22 cellular contexts compared by ENCODE assay signal in genomic region chr6:3838992-3839867, GRCh38. TPM values are rescaled to one million over a fixed set of nuclear protein-coding genes. Genes with fewer than 3 reads are reported as not detected.
A peak's percentile ranks its signal among the peaks of the same experiment; 100 is the strongest.
DNase-seq lines count a peak whose midpoint lies in the region; ATAC-seq, FAIRE-seq and TF ChIP-seq lines count a peak whose summit lies in the region.
"Had no signal": no experiment of that assay in that cellular context is flagged by ENCODE, and none has a peak within 500 bp of the region (broad histone marks: within the 10 kb centered on the region; RNA-seq: fewer than 3 reads in every experiment).

No MANE protein-coding gene starts in this region.

- H3K4me3 Mint-ChIP-seq in MCF 10A (ENCODE audit: unreplicated experiment) = no peak overlapping the region
- H3K4me3 Mint-ChIP-seq: CD14-positive monocyte; neural crest cell; T-helper 1 cell treated with Interleukin-12 subunit alpha and Interleukin-12 subunit beta and Interleukin-4 antibody, amounts not matched to agents 30 μg/mL and 1 μg/mL, for 36 hours had no signal

- intact Hi-C loops in MCF 10A (cut with micrococcal nuclease) = no loop called here
- intact Hi-C loops in breast epithelium (cut with DNase I; ENCODE audit: low total_unique reads) = no loop called here
- intact Hi-C loops in HepG2 (cut with micrococcal nuclease; ENCODE audit: unreplicated experiment) = loop anchor here (5.0 kb wide), 2 partner anchors 33 to 138 kb away; no protein-coding TSS in a partner anchor

- H4K20me1 ChIP-seq in HepG2 (ENCODE audit: insufficient read depth, low read length) = no peaks in the 10 kb centered on the region

- H3K36me3 ChIP-seq in breast epithelium (no peaks in the 10 kb centered on the region), HepG2 (replicated peaks in 1 of 2; ENCODE audit: control insufficient read depth in 1 of 2, insufficient read depth in 2 of 2, low read length in 2 of 2) (no peaks in the 10 kb centered on the region)
- H3K36me3 ChIP-seq: ascending aorta, colonic mucosa, upper lobe of right lung had no signal

- 0 out of 2 replicates have a peak, but pooled peaks have one; percentile 9 for TF ChIP-seq RAD21 in HepG2 (CRISPR knock-in tag; IDR thresholded peaks at IDR 0.05)

- POLR2A ChIA-PET in MCF 10A (lab: Yijun Ruan, JAX) (interaction anchor here (1.5 kb wide), 1 partner anchor 84 kb away, joined by 3 read pairs; no protein-coding TSS in a partner anchor), HepG2 (lab: Yijun Ruan, JAX) (interaction anchor here (0.5 to 2.9 kb wide), 22 partner anchors 8 to 179 kb away, joined by 3 to 49 read pairs (median 4); no protein-coding TSS in a partner anchor)

- H3K4me3 ChIP-seq in breast epithelium (no peak overlapping the region), HepG2 (replicated peaks in 1 of 3; ENCODE audit: insufficient read depth in 1 of 3, low read depth in 2 of 3, low read length in 3 of 3) (peak overlapping the region; percentile 26 to 66 (median 47); a peak in 5 of 6 replicates)
- H3K4me3 ChIP-seq: ascending aorta, colonic mucosa, upper lobe of right lung had no signal

- no TSS peak for BruUV-seq in MCF 10A (replicated peaks; lab: Mats Ljungman, UMichigan)
- BruUV-seq in HepG2 (replicated peaks; lab: Mats Ljungman, UMichigan) = no TSS peak

- CTCF ChIA-PET in MCF 10A (lab: Yijun Ruan, JAX) = interaction anchor here (1.6 kb wide), 1 partner anchor 90 kb away, joined by 3 read pairs; no protein-coding TSS in a partner anchor
- CTCF ChIA-PET in HepG2 (lab: Yijun Ruan, JAX; ENCODE audit: low intra/inter-chr PET ratio, low total read pairs) = no interaction called here

- 8% methylated on average over 8 of the region's 8 CpGs for WGBS in HepG2 (ENCODE audit: low lambda C conversion rate)

- H3K4me1 ChIP-seq in breast epithelium (peaks cover 0 to 2% of the 10 kb centered on the region in 2 donors), HepG2 (ENCODE audit: insufficient read depth, low read length) (peaks cover 77% of the 10 kb centered on the region)
- H3K4me1 ChIP-seq: colonic mucosa had no signal

- H3K36me3 Mint-ChIP-seq in MCF 10A (ENCODE audit: insufficient read depth, unreplicated experiment) = no peaks in the 10 kb centered on the region
- H3K36me3 Mint-ChIP-seq: CD14-positive monocyte had no signal

- H3K27ac ChIP-seq in breast epithelium (no peak overlapping the region), HepG2 (ENCODE audit: extremely low read length, insufficient read depth, low read length) (peak overlapping the region; percentile 97)
- H3K27ac ChIP-seq: colonic mucosa, upper lobe of right lung had no signal

- in situ Hi-C loops in HepG2 (cut with HindIII; ENCODE audit: extremely low pct_ligation_motif_present, low pct_unique_long_range_greater_than_20kb) = no loop called here

- TF ChIP-seq CTCF in MCF 10A (IDR thresholded peaks at IDR 0.05; ENCODE audit: unreplicated experiment) (no peak), breast epithelium (IDR thresholded peaks at IDR 0.05) (no peak), HepG2 (CRISPR knock-in tag; IDR thresholded peaks at IDR 0.05) (peak; percentile 14; the same call in 1 of the 2 replicates)

- H3K27me3 Mint-ChIP-seq in MCF 10A (ENCODE audit: insufficient read depth, unreplicated experiment) = no peaks in the 10 kb centered on the region

- H3K9ac ChIP-seq in HepG2 (ENCODE audit: insufficient read depth, low read depth, low read length) = peak overlapping the region; percentile 80

- H3K9me3 ChIP-seq in breast epithelium = no peaks in the 10 kb centered on the region
- no peaks in the 10 kb centered on the region for H3K9me3 ChIP-seq in HepG2 (ENCODE audit: low read length)
- H3K9me3 ChIP-seq: ascending aorta, colonic mucosa, upper lobe of right lung had no signal

- H3K27ac Mint-ChIP-seq in MCF 10A (ENCODE audit: low read depth, unreplicated experiment) = no peak overlapping the region
- H3K27ac Mint-ChIP-seq: T-helper 1 cell treated with Interleukin-12 subunit alpha and Interleukin-12 subunit beta and Interleukin-4 antibody, amounts not matched to agents 30 μg/mL and 1 μg/mL, for 36 hours had no signal

- ATAC-seq in HepG2 (peak; percentile 66), HG03571 (IDR thresholded peaks at IDR 0.05; ENCODE audit: unreplicated experiment) (no peak)
- ATAC-seq: stimulated activated naive CD8-positive, alpha-beta T cell treated with anti-CD3 and anti-CD28 coated beads, Interleukin-15, Interleukin-2, amounts not matched to agents 100 U/mL and 50 U/mL, for 24 hours; upper lobe of right lung had no signal

- peak; percentile 80 for DNase-seq in MCF 10A (ENCODE audit: unreplicated experiment)
- no peak for DNase-seq in breast epithelium (ENCODE audit: low spot score in 2 of 2)
- peak; percentile 22 for DNase-seq in ecto neural progenitor cell (ENCODE audit: low spot score)
- DNase-seq in HepG2 (ENCODE audit: low spot score) = peak; percentile 95
- DNase-seq in MV-4-11 (lab: John Stamatoyannopoulos, UW) = no peak
- DNase-seq in GM03348 (ENCODE audit: low spot score) = no peak
- no peak for DNase-seq in NCI-H2171 treated with DMSO at 0.1 percent for 48 hours (lab: John Stamatoyannopoulos, UW)
- DNase-seq: activated CD4-positive, CD25-positive, alpha-beta regulatory T cell; activated gamma-delta T cell; colonic mucosa; DMS153; NCI-H1694 treated with DMSO at 0.1 percent for 48 hours; NCI-H510A; retina; stimulated activated naive CD8-positive, alpha-beta T cell treated with anti-CD3 and anti-CD28 coated beads, Interleukin-15, Interleukin-2, amounts not matched to agents 100 U/mL and 50 U/mL, for 24 hours; upper lobe of right lung had no signal

- TF ChIP-seq POLR2A in breast epithelium (IDR thresholded peaks at IDR 0.05) (no peak), HepG2 (IDR thresholded peaks at IDR 0.05; ENCODE audit: insufficient read depth in 1 of 2, low read depth in 2 of 2, low read length in 2 of 2) (peak; percentile 39 to 89; a peak in 3 of 4 replicates)

- peak overlapping the region; percentile 88 for H3K4me2 ChIP-seq in HepG2 (ENCODE audit: low read depth, low read length)

- peak; percentile 93 for FAIRE-seq in HepG2 (lab: Jason Lieb, UNC)
- FAIRE-seq: GM18507 had no signal

- no peaks in the 10 kb centered on the region for H3K9me3 Mint-ChIP-seq in MCF 10A (ENCODE audit: unreplicated experiment)
- H3K9me3 Mint-ChIP-seq: CD14-positive monocyte; neural crest cell; T-helper 1 cell treated with Interleukin-12 subunit alpha and Interleukin-12 subunit beta and Interleukin-4 antibody, amounts not matched to agents 30 μg/mL and 1 μg/mL, for 36 hours had no signal

- no peak overlapping the region for H2AFZ ChIP-seq in HepG2 (ENCODE audit: low read length)

- TF ChIP-seq EP300 in HepG2 (IDR thresholded peaks at IDR 0.05; ENCODE audit: low read depth in 2 of 2, low read length in 2 of 2) (peak in 1 of 2 experiments; percentile 80; a peak in 2 of 4 replicates), HepG2 (CRISPR knock-in tag; IDR thresholded peaks at IDR 0.05; ENCODE audit: borderline replicate concordance) (peak; percentile 63; the same call in 1 of the 2 replicates)

- H3K79me2 ChIP-seq in HepG2 (ENCODE audit: insufficient read depth, low read length) = no peaks in the 10 kb centered on the region

- H3K4me1 Mint-ChIP-seq in MCF 10A (ENCODE audit: insufficient read depth, unreplicated experiment) = peaks cover 33% of the 10 kb centered on the region

- H3K27me3 ChIP-seq in breast epithelium (no peaks in the 10 kb centered on the region), HepG2 (ENCODE audit: control insufficient read depth in 1 of 2, insufficient read depth in 2 of 2, low read length in 2 of 2) (no peaks in the 10 kb centered on the region)
- H3K27me3 ChIP-seq: ascending aorta, colonic mucosa, upper lobe of right lung had no signal

TF ChIP-seq in HepG2, 621 proteins besides CTCF, POLR2A, EP300 and RAD21 (continues in another document):
- TF ChIP-seq KDM5B (CRISPR knock-in tag; IDR thresholded peaks at IDR 0.05; ENCODE audit: borderline replicate concordance) (no peak), PCBP1 (IDR thresholded peaks at IDR 0.05; ENCODE audit: borderline replicate concordance, low read depth, low read length) (no peak), ZNF740 (CRISPR knock-in tag; IDR thresholded peaks at IDR 0.05) (no peak), ZNF484 (CRISPR knock-in tag; IDR thresholded peaks at IDR 0.05; ENCODE audit: borderline replicate concordance, low read depth) (no peak)

RNA-seq across cellular contexts. Expression of gene FAM50B, which starts 9.9 kb away (rescaled TPM):
- total RNA-seq in MCF 10A (2022) (4.0 and 4.3 TPM in 2 replicates), breast epithelium (10 to 100 TPM in 1 of 3 donors, 1 to 10 TPM in 2; 8.8 to 17.0 (median 9.3) TPM), HepG2 (2016; rRNA removed; fragmentation: Illumina TruSeq; extraction: Trizol) (not detected in 2 replicates)
- not detected in 2 replicates for total RNA-seq in HepG2 (2016; cell fraction: cytosol; rRNA removed; fragmentation: Illumina TruSeq; extraction: Trizol; ENCODE audit: low read depth)
- not detected in 2 replicates for total RNA-seq in HepG2 (2016; cell fraction: insoluble cytoplasmic fraction; rRNA removed; fragmentation: Illumina TruSeq; extraction: Trizol)
- total RNA-seq in HepG2 (2016; cell fraction: membrane; rRNA removed; fragmentation: Illumina TruSeq; extraction: Trizol) = not detected in 2 replicates
- not detected in 2 replicates for total RNA-seq in HepG2 (2016; cell fraction: nucleus; rRNA removed; fragmentation: Illumina TruSeq; extraction: Trizol)
- 0.05 TPM in 1 of 2 replicates, not detected in the other for polyA plus RNA-seq in HepG2 (2011; rRNA removed)
- not detected in 2 replicates for polyA plus RNA-seq in HepG2 (2011; cell fraction: cytosol; rRNA removed)
- polyA plus RNA-seq in HepG2 (2011; cell fraction: nucleus; rRNA removed) = 0.07 TPM in 1 of 2 replicates, not detected in the other
- polyA plus RNA-seq in HepG2 (2012) = not detected in 2 replicates
- polyA plus RNA-seq in HepG2 (2016; cell fraction: cytosol; fragmentation: Illumina TruSeq; extraction: Trizol; ENCODE audit: low read depth) = not detected in 2 replicates
- polyA plus RNA-seq in HepG2 (2016; cell fraction: insoluble cytoplasmic fraction; fragmentation: Illumina TruSeq; extraction: Trizol; ENCODE audit: low read depth) = not detected in 2 replicates
- not detected in 2 replicates for polyA plus RNA-seq in HepG2 (2016; cell fraction: membrane; fragmentation: Illumina TruSeq; extraction: Trizol; ENCODE audit: low read depth)
- not detected in 2 replicates for polyA plus RNA-seq in HepG2 (2016; cell fraction: nucleus; fragmentation: Illumina TruSeq; extraction: Trizol; ENCODE audit: insufficient read depth, low read depth)
- 2.4 TPM in 1 of 2 replicates, not detected in the other for polyA minus RNA-seq in HepG2 (2011; rRNA and poly(A)+ RNA removed; ENCODE audit: low replicate concordance)
- polyA minus RNA-seq in HepG2 (2011; cell fraction: cytosol; rRNA and poly(A)+ RNA removed) = not detected in 2 replicates
- polyA minus RNA-seq in HepG2 (2011; cell fraction: nucleus; rRNA and poly(A)+ RNA removed) = not detected in 2 replicates

Comparison
In these comparisons a context has a peak if more than half of its experiments do, and no peak if none do; other contexts are left out.
1. DNase-seq: peak in MCF 10A (single experiment), ecto neural progenitor cell (single experiment) and HepG2 (single experiment); none in breast epithelium (0 of 2), MV-4-11 (single experiment), GM03348 (single experiment) and NCI-H2171 treated with DMSO at 0.1 percent for 48 hours (single experiment).
2. H3K4me3 ChIP-seq: peak in HepG2 (3 of 3); none in breast epithelium (0 of 3).